In genomic region chr13:99979453-99980200, GRCh38 we compare ENCODE assay signal across 1 cellular context.
TF ChIP-seq lines count a peak whose summit lies in the region.

No MANE protein-coding gene starts in this region.

TF ChIP-seq in K562, 482 proteins besides CTCF, POLR2A, EP300 and RAD21 (continued from another document):
- TF ChIP-seq CBX8 (IDR thresholded peaks at IDR 0.05; ENCODE audit: borderline replicate concordance, extremely low read depth, low read depth, low read length, poor library complexity, severe bottlenecking) (no peak), ZNF551 (CRISPR knock-in tag; IDR thresholded peaks at IDR 0.05) (no peak), TARDBP (IDR thresholded peaks at IDR 0.05) (no peak), TBP (optimal IDR thresholded peaks at IDR 0.05; ENCODE audit: low read depth, low read length) (no peak), NCOA4 (IDR thresholded peaks at IDR 0.05; ENCODE audit: partially characterized antibody) (no peak), BACH1 (tag; IDR thresholded peaks at IDR 0.05) (no peak), CHD2 (IDR thresholded peaks at IDR 0.05; ENCODE audit: low read depth, low read length) (peak; percentile 64; the same call in 1 of the 2 replicates), TCFL5 (CRISPR knock-in tag; conservative IDR thresholded peaks at IDR 0.05) (no peak), RHOXF2B (CRISPR knock-in tag; conservative IDR thresholded peaks at IDR 0.05) (no peak)
TF ChIP-seq in K562: peak in this region for 14.
